ENCODE assay signal across 23 cellular contexts in the genomic region with DNA sequence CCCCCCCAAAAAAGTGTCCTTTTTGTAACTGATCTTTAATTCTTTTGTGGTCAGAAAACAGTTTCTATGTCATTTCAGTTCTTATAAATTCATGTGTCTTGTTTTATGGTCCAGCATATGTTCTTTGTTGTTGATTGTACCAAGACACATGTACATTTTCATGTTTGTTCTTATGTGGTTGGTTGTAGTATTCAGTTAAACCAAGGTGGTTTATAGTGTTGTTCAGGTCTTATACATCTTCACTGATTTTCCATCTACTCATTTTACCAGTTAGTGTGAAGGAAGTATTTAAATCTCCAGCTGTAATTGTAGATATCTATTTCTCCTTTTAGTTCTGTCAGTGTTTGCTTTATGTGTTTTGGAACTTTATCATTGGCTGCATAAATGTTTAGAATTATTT. TPM values are rescaled to one million over a fixed set of nuclear protein-coding genes. Genes with fewer than 3 reads are reported as not detected.
DNase-seq lines count a peak whose midpoint lies in the region; ATAC-seq, FAIRE-seq and TF ChIP-seq lines count a peak whose summit lies in the region.
"Had no signal": no experiment of that assay in that cellular context is flagged by ENCODE, and none has a peak within 500 bp of the region (broad histone marks: within the 10 kb centered on the region; RNA-seq: fewer than 3 reads in every experiment).

No MANE protein-coding gene starts in this region.

- H3K27ac Mint-ChIP-seq in chondrocyte (ENCODE audit: unreplicated experiment) = peak overlapping the region; percentile 56
- no peak overlapping the region for H3K27ac Mint-ChIP-seq in stimulated activated naive CD8-positive, alpha-beta T cell treated with anti-CD3 and anti-CD28 coated beads, Interleukin-15, amount 100 ng/mL, for 72 hours
- H3K27ac Mint-ChIP-seq: CD8-positive, alpha-beta memory T cell; H9; HFFc6 had no signal

- peaks cover 8% of the 10 kb centered on the region for H3K36me3 Mint-ChIP-seq in chondrocyte (ENCODE audit: low read depth)

- no peak overlapping the region for H3K4me3 ChIP-seq in Loucy (ENCODE audit: low read length, poor library complexity, severe bottlenecking)
- H3K4me3 ChIP-seq: Peyer's patch had no signal

- H3K9ac ChIP-seq in Loucy (ENCODE audit: low read depth, low read length, poor library complexity, severe bottlenecking) = no peak overlapping the region

- DNase-seq in GM12892 (ENCODE audit: insufficient read length) (no peak), chondrocyte (ENCODE audit: low spot score) (no peak), NCI-H146 (lab: John Stamatoyannopoulos, UW) (no peak), HK-2 (ENCODE audit: unreplicated experiment) (no peak)
- DNase-seq in stimulated activated naive CD8-positive, alpha-beta T cell treated with anti-CD3 and anti-CD28 coated beads, Interleukin-15, amount 100 ng/mL, for 72 hours = no peak
- DNase-seq: AML-193; Calu3; CD8-positive, alpha-beta memory T cell; DMS153; GF-D8; H9; HFFc6; KBM-7; NCI-H1092 treated with DMSO at 0.1 percent for 48 hours; NCI-H1436 treated with DMSO at 0.1 percent for 48 hours; NCI-H2029; NCI-H2227 treated with DMSO at 0.1 percent for 48 hours; NCI-H510A; NCI-H748 treated with DMSO at 0.1 percent for 48 hours; Peyer's patch had no signal

- H3K9me2 ChIP-seq in Loucy (replicated peaks; ENCODE audit: low read depth, low read length) = no peaks in the 10 kb centered on the region

- peak; percentile 27 for FAIRE-seq in GM12892 (lab: Jason Lieb, UNC)
- FAIRE-seq: HepG2 had no signal

- H3K9me3 Mint-ChIP-seq in chondrocyte (ENCODE audit: low read depth) = peaks cover 7% of the 10 kb centered on the region
- H3K9me3 Mint-ChIP-seq in stimulated activated naive CD8-positive, alpha-beta T cell treated with anti-CD3 and anti-CD28 coated beads, Interleukin-15, amount 100 ng/mL, for 72 hours = peaks cover 6 to 18% of the 10 kb centered on the region in 2 donors

- H3K4me2 ChIP-seq in Loucy (ENCODE audit: low read depth, low read length, poor library complexity, severe bottlenecking) = peak overlapping the region; percentile 33

- H3K27me3 Mint-ChIP-seq in chondrocyte (ENCODE audit: low read depth) = no peaks in the 10 kb centered on the region
- H3K27me3 Mint-ChIP-seq in stimulated activated naive CD8-positive, alpha-beta T cell treated with anti-CD3 and anti-CD28 coated beads, Interleukin-15, amount 100 ng/mL, for 72 hours = no peaks in the 10 kb centered on the region
- H3K27me3 Mint-ChIP-seq: CD8-positive, alpha-beta memory T cell had no signal

- peaks cover 21% of the 10 kb centered on the region for H4K20me1 ChIP-seq in Loucy (ENCODE audit: insufficient read depth, low read length, poor library complexity, severe bottlenecking)

- H3K4me3 Mint-ChIP-seq in chondrocyte (ENCODE audit: unreplicated experiment) = no peak overlapping the region
- no peak overlapping the region for H3K4me3 Mint-ChIP-seq in stimulated activated naive CD8-positive, alpha-beta T cell treated with anti-CD3 and anti-CD28 coated beads, Interleukin-15, amount 100 ng/mL, for 72 hours
- H3K4me3 Mint-ChIP-seq: CD8-positive, alpha-beta memory T cell; H9; HFFc6 had no signal

- ATAC-seq in stimulated activated naive CD8-positive, alpha-beta T cell treated with anti-CD3 and anti-CD28 coated beads, Interleukin-15, amount 100 ng/mL, for 72 hours = peak; percentile 75
- ATAC-seq in HG02642 (IDR thresholded peaks at IDR 0.05; ENCODE audit: poor library complexity, unreplicated experiment) = no peak
- ATAC-seq: HepG2 had no signal

- H3K36me3 ChIP-seq in Loucy (ENCODE audit: insufficient read depth, low read length) = peaks cover 9% of the 10 kb centered on the region; the same call in 1 of the 2 replicates
- H3K36me3 ChIP-seq: Peyer's patch had no signal

- peaks cover 74% of the 10 kb centered on the region for H3K4me1 Mint-ChIP-seq in chondrocyte (ENCODE audit: low read depth)
- H3K4me1 Mint-ChIP-seq in stimulated activated naive CD8-positive, alpha-beta T cell treated with anti-CD3 and anti-CD28 coated beads, Interleukin-15, amount 100 ng/mL, for 72 hours = peaks cover 50% of the 10 kb centered on the region

- peaks cover 6% of the 10 kb centered on the region; the same call in 1 of the 2 replicates for H3F3A ChIP-seq in Loucy (ENCODE audit: low read depth)

- peaks cover 18% of the 10 kb centered on the region for H3K9me3 ChIP-seq in Loucy (ENCODE audit: insufficient read depth, low read depth, low read length)
- H3K9me3 ChIP-seq: Peyer's patch had no signal

- peaks cover 26% of the 10 kb centered on the region for H3K4me1 ChIP-seq in Loucy (ENCODE audit: insufficient read depth, low read length, poor library complexity, severe bottlenecking)
- H3K4me1 ChIP-seq: Peyer's patch had no signal

- no peak for TF ChIP-seq POLR2A in GM12892 (IDR thresholded peaks at IDR 0.05; ENCODE audit: low read depth, low read length)

- H3K79me2 ChIP-seq in Loucy (ENCODE audit: insufficient read depth, low read length) = peaks cover 98% of the 10 kb centered on the region

- no peaks in the 10 kb centered on the region for H3K27me3 ChIP-seq in Loucy (ENCODE audit: insufficient read depth, low read length, poor library complexity, severe bottlenecking)
- H3K27me3 ChIP-seq: Peyer's patch had no signal

- TF ChIP-seq CTCF in Loucy (conservative IDR thresholded peaks at IDR 0.05; ENCODE audit: low read length) = no peak
- TF ChIP-seq CTCF in chondrocyte (IDR thresholded peaks at IDR 0.05) = no peak

- H2AFZ ChIP-seq in Loucy (ENCODE audit: low read length) = no peak overlapping the region

RNA-seq across cellular contexts. Expression of gene MEF2A, which starts 24.0 kb away (rescaled TPM):
- 53.2 TPM for polyA plus RNA-seq in GM12892 (2012; ENCODE audit: missing spikeins)
- 138 to 191 TPM (median 184 TPM) in 3 replicates for total RNA-seq in chondrocyte
